In the genomic region with DNA sequence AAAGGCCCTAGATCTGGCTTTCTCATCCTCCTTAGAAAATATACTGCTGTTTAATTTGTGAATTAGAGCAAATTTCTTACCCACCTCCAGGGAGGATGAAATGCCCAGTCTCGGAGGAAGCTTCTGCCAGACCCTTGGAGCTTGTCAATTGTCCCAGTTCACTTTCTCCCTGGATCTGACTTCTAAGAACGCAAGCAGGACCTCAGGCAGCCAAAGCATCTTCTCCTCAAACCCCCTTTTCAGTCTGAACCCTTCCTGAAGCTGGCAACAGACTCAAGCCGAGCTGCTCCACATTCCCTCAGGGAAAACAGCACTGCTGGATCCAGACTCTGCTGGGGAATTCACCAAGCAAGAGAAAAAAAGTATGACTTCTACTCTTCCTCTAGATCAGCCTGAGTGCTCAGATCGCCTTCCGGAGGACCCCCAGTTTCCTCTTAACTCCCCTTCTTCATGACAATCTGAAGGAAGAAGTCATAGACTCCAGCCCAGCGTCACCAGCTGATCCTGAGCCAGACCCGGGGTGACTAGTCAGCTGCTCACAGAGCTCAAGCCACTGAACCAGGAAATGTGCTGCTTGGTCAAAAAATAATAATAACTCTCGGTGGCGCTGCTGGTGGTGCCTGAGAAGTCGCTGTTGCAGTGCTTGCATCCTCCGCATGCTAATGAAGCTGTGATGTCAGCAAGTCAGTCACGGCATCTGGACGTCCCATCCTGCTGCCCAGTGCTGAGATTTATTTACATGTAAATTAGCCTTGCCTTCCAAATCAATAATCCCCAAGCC, we compare ENCODE assay signal across 9 cellular contexts. TPM values are rescaled to one million over a fixed set of nuclear protein-coding genes. Genes with fewer than 3 reads are reported as not detected.
DNase-seq lines count a peak whose midpoint lies in the region; ATAC-seq, FAIRE-seq and TF ChIP-seq lines count a peak whose summit lies in the region.
"Had no signal": no experiment of that assay in that cellular context is flagged by ENCODE, and none has a peak within 500 bp of the region (broad histone marks: within the 10 kb centered on the region; RNA-seq: fewer than 3 reads in every experiment).

A gene with protein sequence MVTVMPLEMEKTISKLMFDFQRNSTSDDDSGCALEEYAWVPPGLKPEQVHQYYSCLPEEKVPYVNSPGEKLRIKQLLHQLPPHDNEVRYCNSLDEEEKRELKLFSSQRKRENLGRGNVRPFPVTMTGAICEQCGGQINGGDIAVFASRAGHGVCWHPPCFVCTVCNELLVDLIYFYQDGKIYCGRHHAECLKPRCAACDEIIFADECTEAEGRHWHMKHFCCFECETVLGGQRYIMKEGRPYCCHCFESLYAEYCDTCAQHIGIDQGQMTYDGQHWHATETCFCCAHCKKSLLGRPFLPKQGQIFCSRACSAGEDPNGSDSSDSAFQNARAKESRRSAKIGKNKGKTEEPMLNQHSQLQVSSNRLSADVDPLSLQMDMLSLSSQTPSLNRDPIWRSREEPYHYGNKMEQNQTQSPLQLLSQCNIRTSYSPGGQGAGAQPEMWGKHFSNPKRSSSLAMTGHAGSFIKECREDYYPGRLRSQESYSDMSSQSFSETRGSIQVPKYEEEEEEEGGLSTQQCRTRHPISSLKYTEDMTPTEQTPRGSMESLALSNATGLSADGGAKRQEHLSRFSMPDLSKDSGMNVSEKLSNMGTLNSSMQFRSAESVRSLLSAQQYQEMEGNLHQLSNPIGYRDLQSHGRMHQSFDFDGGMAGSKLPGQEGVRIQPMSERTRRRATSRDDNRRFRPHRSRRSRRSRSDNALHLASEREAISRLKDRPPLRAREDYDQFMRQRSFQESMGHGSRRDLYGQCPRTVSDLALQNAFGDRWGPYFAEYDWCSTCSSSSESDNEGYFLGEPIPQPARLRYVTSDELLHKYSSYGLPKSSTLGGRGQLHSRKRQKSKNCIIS (minus strand): TSS at position 641 of the 781 bp plus-strand sequence. CDS start 26,539 bp downstream, outside the sequence.

- H2AFZ ChIP-seq in astrocyte (ENCODE audit: low read depth, low read length), result peak within 1 kb of the TSS; percentile 30

- peaks cover 98% of the 10 kb centered on the region for H3K79me2 ChIP-seq in astrocyte (ENCODE audit: insufficient read depth, low read length)

- H3K27me3 ChIP-seq in astrocyte (ENCODE audit: insufficient read depth, low read length), result no peaks in the 10 kb centered on the region
- H3K27me3 ChIP-seq in right cardiac atrium (ENCODE audit: control insufficient read depth, insufficient read depth), result no peaks in the 10 kb centered on the region
- no peaks in the 10 kb centered on the region for H3K27me3 ChIP-seq in prostate gland (replicated peaks; ENCODE audit: insufficient read depth)

- peak within 1 kb of the TSS; percentile 96 for H3K9ac ChIP-seq in astrocyte (ENCODE audit: low read length)

- TF ChIP-seq POLR2A in A549 (IDR thresholded peaks at IDR 0.05; ENCODE audit: low read length) (peak; percentile 19; the same call in 1 of the 2 replicates), prostate gland (IDR thresholded peaks at IDR 0.05) (no peak)

- CTCF ChIA-PET in A549 (lab: Yijun Ruan, JAX), result interaction anchor here (0.6 to 5.9 kb wide), 39 partner anchors 8 to 1427 kb away, joined by 3 to 41 read pairs (median 5); a partner anchor contains a TSS

- no peaks in the 10 kb centered on the region for H3K36me3 ChIP-seq in astrocyte (ENCODE audit: insufficient read depth, low read length)
- no peaks in the 10 kb centered on the region for H3K36me3 ChIP-seq in prostate gland

- H3K9me3 ChIP-seq in A549 (no peaks in the 10 kb centered on the region), astrocyte (ENCODE audit: insufficient read depth, low read depth, low read length) (no peaks in the 10 kb centered on the region), right cardiac atrium (ENCODE audit: control insufficient read depth, low read length) (no peaks in the 10 kb centered on the region), prostate gland (no peaks in the 10 kb centered on the region)

- peaks cover 16% of the 10 kb centered on the region for H3K36me3 Mint-ChIP-seq in astrocyte (ENCODE audit: low read depth, unreplicated experiment)

- H4K20me1 ChIP-seq in astrocyte (ENCODE audit: insufficient read depth, low read length), result peaks cover 3% of the 10 kb centered on the region

- H3K4me2 ChIP-seq in A549 (peak within 1 kb of the TSS; percentile 76), astrocyte (ENCODE audit: low read length) (peak within 1 kb of the TSS; percentile 93)

- FAIRE-seq in A549 (lab: Jason Lieb, UNC) (no peak), astrocyte (lab: Jason Lieb, UNC) (peak; percentile 87)
- FAIRE-seq: G401.6 had no signal

- H3K4me3 ChIP-seq in A549, result peak within 1 kb of the TSS; percentile 70
- H3K4me3 ChIP-seq in astrocyte (ENCODE audit: insufficient read depth, low read depth, low read length), result peak within 1 kb of the TSS; percentile 70
- H3K4me3 ChIP-seq in right cardiac atrium (ENCODE audit: low read length), result peak within 1 kb of the TSS; percentile 23
- H3K4me3 ChIP-seq in prostate gland, result no peak within 1 kb of the TSS

- 7% methylated on average over 10 of the region's 13 CpGs for whole genome bisulfite sequencing in A549 (ENCODE audit: missing lambda C conversion rate)
- WGBS in right cardiac atrium, result 23% methylated on average over 13 of the region's 13 CpGs
- WGBS in prostate gland, result 44% methylated on average over 13 of the region's 13 CpGs

- no peak for TF ChIP-seq EP300 in A549 (IDR thresholded peaks at IDR 0.05)

- H3K27ac ChIP-seq in A549, result peak within 1 kb of the TSS; percentile 91 to 93
- H3K27ac ChIP-seq in astrocyte (ENCODE audit: low read depth, low read length), result peak within 1 kb of the TSS; percentile 98
- peak within 1 kb of the TSS; percentile 63 for H3K27ac ChIP-seq in right cardiac atrium (ENCODE audit: low read length)
- H3K27ac ChIP-seq in prostate gland, result peak within 1 kb of the TSS; percentile 38 to 51

- ATAC-seq in A549, result peak; percentile 88 to 92
- peak; percentile 84 for ATAC-seq in GM19043 (IDR thresholded peaks at IDR 0.05; ENCODE audit: low read depth, unreplicated experiment)
- peak; percentile 89 for ATAC-seq in HG03354 (IDR thresholded peaks at IDR 0.05; ENCODE audit: poor library complexity, severe bottlenecking, unreplicated experiment)
- ATAC-seq in right cardiac atrium, result peak; percentile 74 to 90

- H3K4me3 Mint-ChIP-seq in astrocyte (ENCODE audit: unreplicated experiment), result peak within 1 kb of the TSS; percentile 82

- peaks cover 84% of the 10 kb centered on the region for H3K4me1 Mint-ChIP-seq in astrocyte (ENCODE audit: low read depth, unreplicated experiment)

- H3K27me3 Mint-ChIP-seq in astrocyte (ENCODE audit: low read depth, unreplicated experiment), result no peaks in the 10 kb centered on the region

- H3K4me1 ChIP-seq in A549, result peaks cover 33% of the 10 kb centered on the region
- peaks cover 51% of the 10 kb centered on the region for H3K4me1 ChIP-seq in astrocyte (ENCODE audit: insufficient read depth, low read length)
- peaks cover 17% of the 10 kb centered on the region for H3K4me1 ChIP-seq in right cardiac atrium (ENCODE audit: control insufficient read depth, insufficient read depth, low read length)
- no peaks in the 10 kb centered on the region for H3K4me1 ChIP-seq in prostate gland (replicated peaks)

- DNase-seq in A549 (ENCODE audit: low read depth in 1 of 2, low spot score in 1 of 2) (peak; percentile 69 to 90), astrocyte (ENCODE audit: low read depth) (peak; percentile 90), right cardiac atrium (peak; percentile 85 to 90 (median 90)), prostate gland (ENCODE audit: low spot score) (no peak), T-helper 1 cell (no peak)
- no peak for DNase-seq in activated effector memory CD4-positive, alpha-beta T cell treated with anti-CD3 and anti-CD28 coated beads, Interleukin-2, amount 50 U/mL, for 16 hours

- POLR2A ChIA-PET in A549 (lab: Yijun Ruan, JAX), result interaction anchor here (0.7 to 2.1 kb wide), 6 partner anchors 9 to 268 kb away, joined by 3 to 14 read pairs (median 6); no protein-coding TSS in a partner anchor

- TF ChIP-seq RAD21 in A549 (conservative IDR thresholded peaks at IDR 0.05 in 1 of 2, IDR thresholded peaks at IDR 0.05 in 1 of 2), result peak; percentile 54 to 64

- H3K9me3 Mint-ChIP-seq in astrocyte (ENCODE audit: unreplicated experiment), result no peaks in the 10 kb centered on the region

- H3K27ac Mint-ChIP-seq in astrocyte (ENCODE audit: unreplicated experiment), result peak within 1 kb of the TSS; percentile 94

- TF ChIP-seq CTCF in A549 (IDR thresholded peaks at IDR 0.05) (peak; percentile 37), astrocyte (IDR thresholded peaks at IDR 0.05; ENCODE audit: insufficient read depth, low read depth, low read length) (no peak), prostate gland (IDR thresholded peaks at IDR 0.05) (peak in 1 of 4 experiments; percentile 11)

- intact Hi-C loops in right cardiac atrium (cut with DNase I), result loop anchor here in 3 of 4 donors (5.0 to 10.0 kb wide), 2 partner anchors 42 to 190 kb away; no protein-coding TSS in a partner anchor
- intact Hi-C loops in prostate gland (cut with DNase I), result loop anchor here (5.0 kb wide), 1 partner anchor 42 kb away; no protein-coding TSS in a partner anchor

TF ChIP-seq in A549, 52 proteins besides CTCF, POLR2A, EP300 and RAD21:
- TF ChIP-seq MAFK (IDR thresholded peaks at IDR 0.05; ENCODE audit: partially characterized antibody) (peak; percentile 86), SMC3 (IDR thresholded peaks at IDR 0.05) (peak; percentile 58), JUN (IDR thresholded peaks at IDR 0.05) (peak in 1 of 2 experiments; percentile 48; a peak in 1 of 5 replicates), KDM1A (IDR thresholded peaks at IDR 0.05; ENCODE audit: low read depth) (no peak)
- TF ChIP-seq, protein P1, sequence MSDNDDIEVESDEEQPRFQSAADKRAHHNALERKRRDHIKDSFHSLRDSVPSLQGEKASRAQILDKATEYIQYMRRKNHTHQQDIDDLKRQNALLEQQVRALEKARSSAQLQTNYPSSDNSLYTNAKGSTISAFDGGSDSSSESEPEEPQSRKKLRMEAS (IDR thresholded peaks at IDR 0.05), result peak; percentile 31; the same call in 1 of the 2 replicates

RNA-seq across cellular contexts. Expression of the gene that starts here (rescaled TPM):
- polyA plus RNA-seq in A549 (2011; rRNA removed) (6.3 and 8.0 TPM in 2 replicates), A549 (2017; fragmentation: RNase III; extraction: RNeasy Plus Mini Kit Qiagen cat#74134 plus additional on column Dnase treatment) (4.9 to 6.2 TPM (median 5.3 TPM) in 3 replicates), right cardiac atrium (2.3 TPM)
- 1.0 and 1.2 TPM in 2 replicates for polyA plus RNA-seq in A549 (2012; cell fraction: cytosol; rRNA removed)
- 4.5 and 4.8 TPM in 2 replicates for polyA plus RNA-seq in A549 (2012; cell fraction: nucleus; rRNA removed)
- polyA minus RNA-seq in A549 (2011; rRNA and poly(A)+ RNA removed), result 35.2 and 39.1 TPM in 2 replicates
- total RNA-seq in astrocyte (84.4 and 101 TPM in 2 replicates), right cardiac atrium (10 to 100 TPM; 10.6 to 15.2 (median 11.8) TPM), prostate gland (10 to 100 TPM; 11.9 to 21.0 TPM)

Comparison
In these comparisons a context has a peak if more than half of its experiments do, and no peak if none do; other contexts are left out.
1. DNase-seq: peak in A549 (2 of 2), astrocyte (single experiment) and right cardiac atrium (3 of 3); none in prostate gland (single experiment), activated effector memory CD4-positive, alpha-beta T cell treated with anti-CD3 and anti-CD28 coated beads, Interleukin-2, amount 50 U/mL, for 16 hours (single experiment) and T-helper 1 cell (0 of 5).
2. H3K27ac ChIP-seq: peak in every context shown above with its lines; median percentile 98 in astrocyte; 92 in A549; 63 in right cardiac atrium; 44 in prostate gland.
3. H3K4me3 ChIP-seq: peak in A549 (single experiment), astrocyte (single experiment) and right cardiac atrium (single experiment); none in prostate gland (0 of 2).
4. Peak in every context shown above with its lines, with median percentiles within 50 percentile points of each other: ATAC-seq.